ENCODE assay signal across 10 cellular contexts in genomic region chr2:144215701-144216675, GRCh38.
DNase-seq lines count a peak whose midpoint lies in the region; ATAC-seq, FAIRE-seq and TF ChIP-seq lines count a peak whose summit lies in the region.
"Had no signal": no experiment of that assay in that cellular context is flagged by ENCODE, and none has a peak within 500 bp of the region (broad histone marks: within the 10 kb centered on the region; RNA-seq: fewer than 3 reads in every experiment).

No MANE protein-coding gene starts in this region.

- FAIRE-seq in endothelial cell of umbilical vein (lab: Jason Lieb, UNC), result no peak

- ATAC-seq in GM18519 (IDR thresholded peaks at IDR 0.05; ENCODE audit: low FRiP score, unreplicated experiment), result peak; percentile 50
- peak; percentile 65 for ATAC-seq in GM21717 (IDR thresholded peaks at IDR 0.05; ENCODE audit: unreplicated experiment)
- peak; percentile 60 for ATAC-seq in HG03460 (IDR thresholded peaks at IDR 0.05; ENCODE audit: unreplicated experiment)

- H3K4me3 ChIP-seq in endothelial cell of umbilical vein (replicated peaks in 1 of 3; ENCODE audit: insufficient read depth in 1 of 3, low read depth in 1 of 3, low read length in 3 of 3), result no peak overlapping the region
- no peak overlapping the region for H3K4me3 ChIP-seq in A673 (ENCODE audit: low read depth, low read length, poor library complexity, severe bottlenecking)

- TF ChIP-seq CTCF in endothelial cell of umbilical vein (IDR thresholded peaks at IDR 0.05; ENCODE audit: extremely low read depth in 1 of 2, insufficient read depth in 1 of 2, low read depth in 1 of 2, low read length in 2 of 2), result no peak
- TF ChIP-seq CTCF in A673 (conservative IDR thresholded peaks at IDR 0.05; ENCODE audit: low read depth, low read length), result no peak

- H3K27me3 ChIP-seq in endothelial cell of umbilical vein (ENCODE audit: control insufficient read depth in 2 of 2, insufficient read depth in 2 of 2, low read length in 2 of 2) (no peaks in the 10 kb centered on the region), A673 (replicated peaks; ENCODE audit: insufficient read depth, low read depth, low read length, poor library complexity) (no peaks in the 10 kb centered on the region)

- H3K4me1 ChIP-seq in endothelial cell of umbilical vein (ENCODE audit: control insufficient read depth, extremely low read depth, insufficient read depth, low read length) (no peaks in the 10 kb centered on the region), A673 (ENCODE audit: insufficient read depth, low read length, poor library complexity, severe bottlenecking) (peaks cover 9% of the 10 kb centered on the region)

- peak; percentile 15 for DNase-seq in endothelial cell of umbilical vein (ENCODE audit: low read depth, low spot score)
- no peak for DNase-seq in NCI-H345 treated with DMSO at 0.1 percent for 48 hours (lab: John Stamatoyannopoulos, UW; ENCODE audit: unreplicated experiment)
- no peak for DNase-seq in NCI-H2107 (lab: John Stamatoyannopoulos, UW)
- DNase-seq in posterior cingulate gyrus, result no peak
- no peak for DNase-seq in A673 (ENCODE audit: low spot score)
- DNase-seq: GDM1; stimulated activated CD4-positive, alpha-beta T cell treated with anti-CD3 and anti-CD28 coated beads, Interleukin-15, amount 100 ng/mL, for 24 hours had no signal

- H2AFZ ChIP-seq in endothelial cell of umbilical vein (ENCODE audit: low read depth, low read length), result peak overlapping the region; percentile 44

- no peak for TF ChIP-seq POLR2A in endothelial cell of umbilical vein (IDR thresholded peaks at IDR 0.05; ENCODE audit: low read depth, low read length)

- intact Hi-C loops in endothelial cell of umbilical vein (cut with micrococcal nuclease), result no loop called here
- intact Hi-C loops in posterior cingulate gyrus (cut with DNase I), result no loop called here
- intact Hi-C loops in A673 (cut with micrococcal nuclease; ENCODE audit: unreplicated experiment), result no loop called here

- H3K27ac ChIP-seq in endothelial cell of umbilical vein (ENCODE audit: insufficient read depth, low read depth, low read length) (no peak overlapping the region), A673 (ENCODE audit: low read depth, low read length, poor library complexity, severe bottlenecking) (no peak overlapping the region)

- H3K9me3 ChIP-seq in endothelial cell of umbilical vein (replicated peaks; ENCODE audit: control insufficient read depth, insufficient read depth, low read length) (no peaks in the 10 kb centered on the region), A673 (ENCODE audit: low read depth, low read length, poor library complexity, severe bottlenecking) (no peaks in the 10 kb centered on the region)

- CTCF ChIA-PET in endothelial cell of umbilical vein (lab: Charles Lee), result no interaction called here
- CTCF ChIA-PET in A673 (lab: Charles Lee), result no interaction called here

- POLR2A ChIA-PET in endothelial cell of umbilical vein (lab: Charles Lee), result no interaction called here
- POLR2A ChIA-PET in A673 (lab: Charles Lee; ENCODE audit: low non-redundant PET), result no interaction called here

- H3K79me2 ChIP-seq in endothelial cell of umbilical vein (ENCODE audit: control insufficient read depth, insufficient read depth, low read length), result no peaks in the 10 kb centered on the region

- H4K20me1 ChIP-seq in endothelial cell of umbilical vein (replicated peaks; ENCODE audit: control insufficient read depth, extremely low read depth, insufficient read depth, low read length), result no peaks in the 10 kb centered on the region

- no TSS peak for BruUV-seq in endothelial cell of umbilical vein (replicated peaks; lab: Mats Ljungman, UMichigan)
- no TSS peak for BruUV-seq in A673 (replicated peaks; lab: Mats Ljungman, UMichigan)

- H3K9me1 ChIP-seq in endothelial cell of umbilical vein (replicated peaks; ENCODE audit: control insufficient read depth, extremely low read depth, insufficient read depth, low read length), result no peaks in the 10 kb centered on the region

- H3K36me3 ChIP-seq in endothelial cell of umbilical vein (ENCODE audit: control insufficient read depth in 2 of 2, extremely low read depth in 1 of 2, insufficient read depth in 2 of 2, low read length in 2 of 2) (no peaks in the 10 kb centered on the region), A673 (ENCODE audit: insufficient read depth, low read length, poor library complexity, severe bottlenecking) (no peaks in the 10 kb centered on the region)

- H3K9ac ChIP-seq in endothelial cell of umbilical vein (replicated peaks; ENCODE audit: extremely low read depth, insufficient read depth, low read length), result no peak overlapping the region

- dilution Hi-C loops in endothelial cell of umbilical vein (cut with MboI; ENCODE audit: extremely low pct_ligation_motif_present, low sequenced_read_pairs), result no loop called here

- no peak overlapping the region for H3K4me2 ChIP-seq in endothelial cell of umbilical vein (ENCODE audit: insufficient read depth, low read length)

TF ChIP-seq in endothelial cell of umbilical vein, 7 proteins besides CTCF, POLR2A, EP300 and RAD21:
- no peak for TF ChIP-seq MYC (IDR thresholded peaks at IDR 0.05; ENCODE audit: low read depth, low read length)
- TF ChIP-seq, protein P1, sequence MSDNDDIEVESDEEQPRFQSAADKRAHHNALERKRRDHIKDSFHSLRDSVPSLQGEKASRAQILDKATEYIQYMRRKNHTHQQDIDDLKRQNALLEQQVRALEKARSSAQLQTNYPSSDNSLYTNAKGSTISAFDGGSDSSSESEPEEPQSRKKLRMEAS (IDR thresholded peaks at IDR 0.05; ENCODE audit: insufficient read depth, insufficient read length), result no peak
- no peak for TF ChIP-seq JUN (IDR thresholded peaks at IDR 0.05; ENCODE audit: borderline replicate concordance, insufficient read depth, insufficient read length, low read depth)
- TF ChIP-seq EZH2 (IDR thresholded peaks at IDR 0.05; ENCODE audit: borderline replicate concordance, low read depth, low read length, severe bottlenecking), result no peak
- TF ChIP-seq FOS (IDR thresholded peaks at IDR 0.05; ENCODE audit: borderline replicate concordance, insufficient read depth, low read length), result no peak
- no peak for TF ChIP-seq POLR2AphosphoS5 (IDR thresholded peaks at IDR 0.05; ENCODE audit: insufficient read depth, low read depth, low read length)
- no peak for TF ChIP-seq GATA2 (IDR thresholded peaks at IDR 0.05; ENCODE audit: insufficient read depth, insufficient read length, low read depth, low read length)
